ENCODE assay signal across 17 cellular contexts in the genomic region with DNA sequence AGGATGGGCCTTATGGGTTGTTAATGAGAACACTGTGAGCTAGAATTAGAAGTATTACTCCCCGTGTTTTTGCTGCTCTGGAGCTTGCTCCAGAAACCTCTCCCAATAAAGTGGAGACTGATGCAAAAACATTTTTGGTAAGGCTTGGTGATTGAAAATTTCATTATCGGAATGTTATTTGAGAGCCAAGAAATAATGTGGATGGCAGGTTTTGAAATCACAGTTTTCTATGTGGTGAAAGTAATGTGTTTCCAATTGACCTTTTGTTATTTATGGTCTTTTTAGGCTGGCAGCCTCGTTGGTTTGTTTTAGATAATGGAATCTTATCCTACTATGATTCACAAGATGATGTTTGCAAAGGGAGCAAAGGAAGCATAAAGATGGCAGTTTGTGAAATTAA. TPM values are rescaled to one million over a fixed set of nuclear protein-coding genes. Genes with fewer than 3 reads are reported as not detected.
DNase-seq lines count a peak whose midpoint lies in the region; TF ChIP-seq lines count a peak whose summit lies in the region.
"Had no signal": no experiment of that assay in that cellular context is flagged by ENCODE, and none has a peak within 500 bp of the region (broad histone marks: within the 10 kb centered on the region; RNA-seq: fewer than 3 reads in every experiment).

No MANE protein-coding gene starts in this region.

- no peak overlapping the region for H2AFZ ChIP-seq in GM23248

- H3F3A ChIP-seq in GM23248 (ENCODE audit: insufficient read depth), result no peaks in the 10 kb centered on the region

- in situ Hi-C loops in GM23248 (cut with MboI), result no loop called here
- in situ Hi-C loops in GM13976 (cut with MboI; ENCODE audit: low sequenced_read_pairs, unreplicated experiment), result no loop called here

- no peak overlapping the region for H3K4me2 ChIP-seq in GM23248 (ENCODE audit: unreplicated experiment)
- H3K4me2 ChIP-seq: BLaER1 had no signal

- H3K4me3 ChIP-seq in AG09309 (ENCODE audit: control insufficient read depth, low read depth, low read length) (no peak overlapping the region), GM23248 (no peak overlapping the region), adrenal gland (no peak overlapping the region), fibroblast of the aortic adventitia (ENCODE audit: low read depth, low read length) (no peak overlapping the region)
- H3K4me3 ChIP-seq: BLaER1, HAP-1, K562 had no signal

- WGBS in GM23248 (ENCODE audit: low coverage in 1 of 2, low lambda C conversion rate in 2 of 2, missing lambda C conversion rate in 2 of 2), 2 experiments, result 14 to 17% methylated on average over 3 of the region's 3 CpGs
- WGBS in adrenal gland, 4 donors, result 49 to 59% (median 52%) methylated on average over 3 of the region's 3 CpGs

- H3K27me3 Mint-ChIP-seq in activated T-helper 1 cell treated with anti-CD3 and anti-CD28 coated beads, Interleukin-12 subunit alpha, Interleukin-12 subunit beta, Interleukin-2, Interleukin-4 antibody, amounts not matched to agents 30 ng/mL and 10 ng/mL and 1 ng/mL, durations not matched to agents 14 hours and 24 hours and 36 hours (ENCODE audit: insufficient read depth), result no peaks in the 10 kb centered on the region
- H3K27me3 Mint-ChIP-seq: CD8-positive, alpha-beta memory T cell had no signal

- H3K27ac ChIP-seq in GM23248 (no peak overlapping the region), adrenal gland (peak overlapping the region in 3 of 5 donors; percentile 22 to 69 (median 50))
- H3K27ac ChIP-seq: BLaER1, HL-60 had no signal

- no peaks in the 10 kb centered on the region for H3K9me3 Mint-ChIP-seq in activated T-helper 1 cell treated with anti-CD3 and anti-CD28 coated beads, Interleukin-12 subunit alpha, Interleukin-12 subunit beta, Interleukin-2, Interleukin-4 antibody, amounts not matched to agents 30 ng/mL and 10 ng/mL and 1 ng/mL, durations not matched to agents 14 hours and 24 hours and 36 hours
- H3K9me3 Mint-ChIP-seq: CD8-positive, alpha-beta memory T cell; HFFc6 had no signal

- H3K4me1 Mint-ChIP-seq in activated T-helper 1 cell treated with anti-CD3 and anti-CD28 coated beads, Interleukin-12 subunit alpha, Interleukin-12 subunit beta, Interleukin-2, Interleukin-4 antibody, amounts not matched to agents 30 ng/mL and 10 ng/mL and 1 ng/mL, durations not matched to agents 14 hours and 24 hours and 36 hours (ENCODE audit: low read depth), result peaks cover 38% of the 10 kb centered on the region

- H3K4me1 ChIP-seq in GM23248 (ENCODE audit: insufficient read depth) (peaks cover 31% of the 10 kb centered on the region), adrenal gland (replicated peaks in 1 of 2) (peaks cover 28 to 50% of the 10 kb centered on the region in 2 donors)

- peaks cover 98% of the 10 kb centered on the region for H3K79me2 ChIP-seq in GM23248 (ENCODE audit: insufficient read depth)

- no peak for TF ChIP-seq POLR2A in adrenal gland (IDR thresholded peaks at IDR 0.05)

- H3K4me3 Mint-ChIP-seq in activated T-helper 1 cell treated with anti-CD3 and anti-CD28 coated beads, Interleukin-12 subunit alpha, Interleukin-12 subunit beta, Interleukin-2, Interleukin-4 antibody, amounts not matched to agents 30 ng/mL and 10 ng/mL and 1 ng/mL, durations not matched to agents 14 hours and 24 hours and 36 hours, result no peak overlapping the region
- H3K4me3 Mint-ChIP-seq: HFFc6 had no signal

- peak; percentile 52 for DNase-seq in AG09309 (ENCODE audit: low read depth)
- peak; percentile 3 for DNase-seq in GM23248
- peak in 1 of 7 donors; percentile 25 for DNase-seq in adrenal gland
- peak; percentile 77 for DNase-seq in fibroblast of the aortic adventitia (ENCODE audit: low read depth)
- no peak for DNase-seq in NCI-H1092 (lab: John Stamatoyannopoulos, UW)
- no peak for DNase-seq in GM13976 (ENCODE audit: low spot score)
- DNase-seq in activated T-helper 1 cell treated with anti-CD3 and anti-CD28 coated beads, Interleukin-12 subunit alpha, Interleukin-12 subunit beta, Interleukin-2, Interleukin-4 antibody, amounts not matched to agents 30 ng/mL and 10 ng/mL and 1 ng/mL, durations not matched to agents 14 hours and 24 hours and 36 hours (ENCODE audit: low spot score), result no peak
- DNase-seq: 8988T; CD8-positive, alpha-beta memory T cell; GOT3; HFFc6; Karpas-422 had no signal

- no peak overlapping the region for H3K9ac ChIP-seq in GM23248
- H3K9ac ChIP-seq: BLaER1 had no signal

- H3K36me3 Mint-ChIP-seq in activated T-helper 1 cell treated with anti-CD3 and anti-CD28 coated beads, Interleukin-12 subunit alpha, Interleukin-12 subunit beta, Interleukin-2, Interleukin-4 antibody, amounts not matched to agents 30 ng/mL and 10 ng/mL and 1 ng/mL, durations not matched to agents 14 hours and 24 hours and 36 hours (ENCODE audit: low read depth), result peaks cover 32% of the 10 kb centered on the region

- no peak overlapping the region for H3K27ac Mint-ChIP-seq in activated T-helper 1 cell treated with anti-CD3 and anti-CD28 coated beads, Interleukin-12 subunit alpha, Interleukin-12 subunit beta, Interleukin-2, Interleukin-4 antibody, amounts not matched to agents 30 ng/mL and 10 ng/mL and 1 ng/mL, durations not matched to agents 14 hours and 24 hours and 36 hours

- H3K9me3 ChIP-seq in GM23248 (ENCODE audit: low read depth) (no peaks in the 10 kb centered on the region), adrenal gland (replicated peaks in 1 of 3) (no peaks in the 10 kb centered on the region)
- H3K9me3 ChIP-seq: BLaER1, HAP-1 had no signal

- H3K27me3 ChIP-seq in GM23248 (replicated peaks; ENCODE audit: insufficient read depth) (no peaks in the 10 kb centered on the region), adrenal gland (no peaks in the 10 kb centered on the region)
- H3K27me3 ChIP-seq: BLaER1 had no signal

- peaks cover 3% of the 10 kb centered on the region; the same call in 1 of the 2 replicates for H4K20me1 ChIP-seq in GM23248 (ENCODE audit: insufficient read depth)

- intact Hi-C loops in adrenal gland (cut with DNase I), result no loop called here
- intact Hi-C loops in activated T-helper 1 cell treated with anti-CD3 and anti-CD28 coated beads, Interleukin-12 subunit alpha, Interleukin-12 subunit beta, Interleukin-2, Interleukin-4 antibody, amounts not matched to agents 30 ng/mL and 10 ng/mL and 1 ng/mL, durations not matched to agents 14 hours and 24 hours and 36 hours (cut with micrococcal nuclease), result no loop called here

- TF ChIP-seq CTCF in AG09309 (IDR thresholded peaks at IDR 0.05; ENCODE audit: control insufficient read depth, insufficient read depth, low read depth, low read length, missing control alignments) (no peak), adrenal gland (IDR thresholded peaks at IDR 0.05) (no peak), fibroblast of the aortic adventitia (IDR thresholded peaks at IDR 0.05; ENCODE audit: insufficient read depth, low read length) (no peak), GM13976 (IDR thresholded peaks at IDR 0.05; ENCODE audit: borderline replicate concordance, control extremely low read depth, extremely low read depth, insufficient read depth, missing control alignments) (no peak)

- H3K36me3 ChIP-seq in GM23248 (ENCODE audit: low read depth) (no peaks in the 10 kb centered on the region), adrenal gland (replicated peaks in 1 of 2) (no peaks in the 10 kb centered on the region)

- no peaks in the 10 kb centered on the region for H3K9me2 ChIP-seq in GM23248 (ENCODE audit: insufficient read depth)

RNA-seq across cellular contexts. Expression of a gene that starts 5.1 kb away (rescaled TPM):
- 5.6 and 9.4 TPM in 2 replicates for total RNA-seq in GM23248 (2014; rRNA removed; shearing (Covaris generic))
- polyA plus RNA-seq in GM23248 (2016; fragmentation: Nextera tagmentation; extraction: Ambion mirVana), result 17.7 and 17.9 TPM in 2 replicates
- total RNA-seq in adrenal gland, result 10 to 100 TPM; 11.1 to 96.4 (median 40.1) TPM
- 10 to 100 TPM in 1 of 3 donors, 1 to 10 TPM in 2; 1.8 to 33.4 (median 3.5) TPM for polyA plus RNA-seq in adrenal gland
- 4.7 and 10.0 TPM in 2 replicates for total RNA-seq in fibroblast of the aortic adventitia (ENCODE audit: low replicate concordance)
- total RNA-seq in activated T-helper 1 cell treated with anti-CD3 and anti-CD28 coated beads, Interleukin-12 subunit alpha, Interleukin-12 subunit beta, Interleukin-2, Interleukin-4 antibody, amounts not matched to agents 30 ng/mL and 10 ng/mL and 1 ng/mL, durations not matched to agents 14 hours and 24 hours and 36 hours, result 31.6 and 35.8 TPM in 2 replicates

RNA-seq across cellular contexts. Expression of a gene that starts 7.0 kb away (rescaled TPM):
- 18.6 and 28.4 TPM in 2 replicates for total RNA-seq in GM23248 (2014; rRNA removed; shearing (Covaris generic))
- polyA plus RNA-seq in GM23248 (2016; fragmentation: Nextera tagmentation; extraction: Ambion mirVana) (81.1 and 81.2 TPM in 2 replicates), adrenal gland (10 to 100 TPM in 1 of 3 donors, 1 to 10 TPM in 2; 7.4 to 18.0 (median 8.9) TPM)
- total RNA-seq in adrenal gland (10 to 100 TPM in 3 of 8 donors, 1 to 10 TPM in 5; 5.3 to 14.3 (median 8.4) TPM), fibroblast of the aortic adventitia (ENCODE audit: low replicate concordance) (35.5 and 109 TPM in 2 replicates)
- total RNA-seq in activated T-helper 1 cell treated with anti-CD3 and anti-CD28 coated beads, Interleukin-12 subunit alpha, Interleukin-12 subunit beta, Interleukin-2, Interleukin-4 antibody, amounts not matched to agents 30 ng/mL and 10 ng/mL and 1 ng/mL, durations not matched to agents 14 hours and 24 hours and 36 hours, result 2.9 and 4.5 TPM in 2 replicates

RNA-seq across cellular contexts. Expression of a gene that starts 34.2 kb away (rescaled TPM):
- total RNA-seq in GM23248 (2014; rRNA removed; shearing (Covaris generic)), result 0.97 and 1.9 TPM in 2 replicates
- 1.3 and 1.6 TPM in 2 replicates for polyA plus RNA-seq in GM23248 (2016; fragmentation: Nextera tagmentation; extraction: Ambion mirVana)
- total RNA-seq in adrenal gland, result 1 to 10 TPM in 6 of 8 donors, under 1 TPM in 1, not detected in 1; 0.70 to 4.8 (median 2.9) TPM
- 10 to 100 TPM in 2 of 3 donors, 1 to 10 TPM in 1; 3.2 to 19.6 (median 11.6) TPM for polyA plus RNA-seq in adrenal gland
- 1.6 and 2.3 TPM in 2 replicates for total RNA-seq in fibroblast of the aortic adventitia (ENCODE audit: low replicate concordance)
- 1.1 and 2.5 TPM in 2 replicates for total RNA-seq in activated T-helper 1 cell treated with anti-CD3 and anti-CD28 coated beads, Interleukin-12 subunit alpha, Interleukin-12 subunit beta, Interleukin-2, Interleukin-4 antibody, amounts not matched to agents 30 ng/mL and 10 ng/mL and 1 ng/mL, durations not matched to agents 14 hours and 24 hours and 36 hours
- total RNA-seq: Daoy had no signal
- polyA plus RNA-seq: CD8-positive, alpha-beta memory T cell had no signal

RNA-seq across cellular contexts. Expression of a gene that starts 34.4 kb away (rescaled TPM):
- 48.8 and 50.0 TPM in 2 replicates for total RNA-seq in GM23248 (2014; rRNA removed; shearing (Covaris generic))
- polyA plus RNA-seq in GM23248 (2016; fragmentation: Nextera tagmentation; extraction: Ambion mirVana) (64.3 and 64.7 TPM in 2 replicates), adrenal gland (10 to 100 TPM; 33.5 to 55.2 (median 38.9) TPM)
- total RNA-seq in adrenal gland (10 to 100 TPM; 34.5 to 54.4 (median 42.3) TPM), fibroblast of the aortic adventitia (ENCODE audit: low replicate concordance) (34.2 and 55.8 TPM in 2 replicates)
- total RNA-seq in activated T-helper 1 cell treated with anti-CD3 and anti-CD28 coated beads, Interleukin-12 subunit alpha, Interleukin-12 subunit beta, Interleukin-2, Interleukin-4 antibody, amounts not matched to agents 30 ng/mL and 10 ng/mL and 1 ng/mL, durations not matched to agents 14 hours and 24 hours and 36 hours, result 45.1 and 50.5 TPM in 2 replicates

Comparison
In these comparisons a context has a peak if more than half of its experiments do, and no peak if none do; other contexts are left out.
1. DNase-seq: peak in AG09309 (single experiment), GM23248 (single experiment) and fibroblast of the aortic adventitia (single experiment); none in NCI-H1092 (single experiment), GM13976 (single experiment) and activated T-helper 1 cell treated with anti-CD3 and anti-CD28 coated beads, Interleukin-12 subunit alpha, Interleukin-12 subunit beta, Interleukin-2, Interleukin-4 antibody, amounts not matched to agents 30 ng/mL and 10 ng/mL and 1 ng/mL, durations not matched to agents 14 hours and 24 hours and 36 hours (single experiment).